Comparison of ENCODE assay signal across 31 cellular contexts in the genomic region with DNA sequence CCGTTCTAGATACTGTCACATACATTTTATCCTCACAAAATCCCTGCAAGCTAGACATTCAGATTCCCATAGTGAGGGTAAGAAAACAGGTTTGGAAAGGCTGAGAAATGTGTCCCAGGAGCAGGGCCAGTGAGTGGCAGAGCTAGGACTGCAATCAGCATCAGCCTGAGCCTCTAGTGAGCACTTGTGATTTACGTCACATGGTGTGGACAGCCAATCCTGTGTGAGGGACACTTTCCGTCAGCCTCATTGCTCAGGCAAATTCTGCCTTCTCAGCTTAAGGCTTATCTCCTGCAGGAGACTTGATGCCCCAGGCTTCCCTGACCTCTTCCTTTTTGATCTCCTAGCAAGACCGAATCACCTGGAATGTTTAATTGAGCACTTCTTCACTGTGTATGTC.
"Had no signal": no experiment of that assay in that cellular context is flagged by ENCODE, and none has a peak within 500 bp of the region (broad histone marks: within the 10 kb centered on the region; RNA-seq: fewer than 3 reads in every experiment).

No MANE protein-coding gene starts in this region.

- H3K9me3 ChIP-seq: ascending aorta, pancreas, prostate gland, uterus had no signal

- H3K36me3 Mint-ChIP-seq: activated naive CD4-positive, alpha-beta T cell treated with anti-CD3 and anti-CD28 coated beads, Interleukin-2, amount 10 ng/mL, durations not matched to agents 7 days and 5 days; activated naive CD8-positive, alpha-beta T cell treated with anti-CD3 and anti-CD28 coated beads, Interleukin-2, amount 10 ng/mL, durations not matched to agents 7 days and 5 days; brain; mesothelial cell of epicardium; naive B cell; stimulated activated effector memory CD8-positive, alpha-beta T cell treated with anti-CD3 and anti-CD28 coated beads, Interleukin-12 subunit alpha, Interleukin-12 subunit beta, amount 100 ng/mL, for 72 hours; type B pancreatic cell had no signal

- H3K36me3 ChIP-seq: ascending aorta, pancreas, prostate gland, uterus had no signal

- H3K27me3 Mint-ChIP-seq: activated naive CD4-positive, alpha-beta T cell treated with anti-CD3 and anti-CD28 coated beads, Interleukin-2, amount 10 ng/mL, durations not matched to agents 7 days and 5 days; activated naive CD8-positive, alpha-beta T cell treated with anti-CD3 and anti-CD28 coated beads, Interleukin-2, amount 10 ng/mL, durations not matched to agents 7 days and 5 days; activated T-cell treated with anti-CD3 and anti-CD28 coated beads, Interleukin-2, amount 50 U/mL, for 24 hours; stimulated activated naive CD8-positive, alpha-beta T cell treated with anti-CD3 and anti-CD28 coated beads, Interleukin-15, amount 100 ng/mL, for 72 hours; type B pancreatic cell had no signal

- H3K27me3 ChIP-seq: ascending aorta, pancreas, uterus had no signal

- DNase-seq: activated CD4-positive, alpha-beta T cell treated with anti-CD3 and anti-CD28 coated beads for 48 hours; activated CD4-positive, alpha-beta T cell treated with anti-CD3 and anti-CD28 coated beads, Interleukin-2, amount 50 U/mL, for 48 hours; activated CD8-positive, alpha-beta memory T cell treated with anti-CD3 and anti-CD28 coated beads, Interleukin-2, amount 50 U/mL, for 4 hours; activated gamma-delta T cell; activated naive CD4-positive, alpha-beta T cell treated with anti-CD3 and anti-CD28 coated beads, Interleukin-2, amount 10 ng/mL, durations not matched to agents 7 days and 5 days; activated naive CD8-positive, alpha-beta T cell treated with anti-CD3 and anti-CD28 coated beads, Interleukin-2, amount 10 ng/mL, durations not matched to agents 7 days and 5 days; activated T-cell treated with anti-CD3 and anti-CD28 coated beads, Interleukin-2, amount 50 U/mL, for 24 hours; dorsolateral prefrontal cortex; effector memory CD4-positive, alpha-beta T cell; left cardiac atrium; mammary epithelial cell; naive B cell; nucleus accumbens; pancreas; stimulated activated CD4-positive, alpha-beta T cell treated with anti-CD3 and anti-CD28 coated beads, Interleukin-12 subunit alpha, Interleukin-12 subunit beta, amount 100 ng/mL, for 4 hours; stimulated activated CD4-positive, alpha-beta T cell treated with anti-CD3 and anti-CD28 coated beads, Interleukin-4, amount 100 ng/mL, for 1 hour; stimulated activated naive CD8-positive, alpha-beta T cell treated with anti-CD3 and anti-CD28 coated beads, Interleukin-15, amount 100 ng/mL, for 72 hours; substantia nigra; uterus had no signal

- FAIRE-seq: frontal cortex, keratinocyte, pancreas had no signal

- H3K4me3 ChIP-seq: ascending aorta, coronary artery, dorsolateral prefrontal cortex, pancreas, prostate gland, skin epidermis, uterus had no signal

- H3K4me1 ChIP-seq: ascending aorta, pancreas, prostate gland, uterus had no signal

- H3K4me3 Mint-ChIP-seq: activated naive CD4-positive, alpha-beta T cell treated with anti-CD3 and anti-CD28 coated beads, Interleukin-2, amount 10 ng/mL, durations not matched to agents 7 days and 5 days; activated naive CD8-positive, alpha-beta T cell treated with anti-CD3 and anti-CD28 coated beads, Interleukin-2, amount 10 ng/mL, durations not matched to agents 7 days and 5 days; activated T-cell treated with anti-CD3 and anti-CD28 coated beads, Interleukin-2, amount 50 U/mL, for 24 hours; brain; mesothelial cell of epicardium; naive B cell; stimulated activated effector memory CD8-positive, alpha-beta T cell treated with anti-CD3 and anti-CD28 coated beads, Interleukin-12 subunit alpha, Interleukin-12 subunit beta, amount 100 ng/mL, for 72 hours; stimulated activated naive CD8-positive, alpha-beta T cell treated with anti-CD3 and anti-CD28 coated beads, Interleukin-15, amount 100 ng/mL, for 72 hours; T-helper 2 cell treated with Interferon-gamma antibody and Interleukin-4, amounts not matched to agents 5 μg/mL and 100 μg/mL, for 36 hours; type B pancreatic cell had no signal

- ATAC-seq: left cardiac atrium; pancreas; sciatic nerve; stimulated activated effector memory CD8-positive, alpha-beta T cell treated with anti-CD3 and anti-CD28 coated beads, Interleukin-12 subunit alpha, Interleukin-12 subunit beta, amount 100 ng/mL, for 72 hours; stimulated activated naive CD8-positive, alpha-beta T cell treated with anti-CD3 and anti-CD28 coated beads, Interleukin-15, amount 100 ng/mL, for 72 hours had no signal

- H3K9me3 Mint-ChIP-seq: activated naive CD4-positive, alpha-beta T cell treated with anti-CD3 and anti-CD28 coated beads, Interleukin-2, amount 10 ng/mL, durations not matched to agents 7 days and 5 days; activated naive CD8-positive, alpha-beta T cell treated with anti-CD3 and anti-CD28 coated beads, Interleukin-2, amount 10 ng/mL, durations not matched to agents 7 days and 5 days; activated T-cell treated with anti-CD3 and anti-CD28 coated beads, Interleukin-2, amount 50 U/mL, for 24 hours; mesothelial cell of epicardium; stimulated activated effector memory CD8-positive, alpha-beta T cell treated with anti-CD3 and anti-CD28 coated beads, Interleukin-12 subunit alpha, Interleukin-12 subunit beta, amount 100 ng/mL, for 72 hours; stimulated activated naive CD8-positive, alpha-beta T cell treated with anti-CD3 and anti-CD28 coated beads, Interleukin-15, amount 100 ng/mL, for 72 hours; T-helper 2 cell treated with Interferon-gamma antibody and Interleukin-4, amounts not matched to agents 5 μg/mL and 100 μg/mL, for 36 hours had no signal

- H3K4me1 Mint-ChIP-seq: brain, mesothelial cell of epicardium, naive B cell had no signal

- H3K27ac Mint-ChIP-seq: activated naive CD4-positive, alpha-beta T cell treated with anti-CD3 and anti-CD28 coated beads, Interleukin-2, amount 10 ng/mL, durations not matched to agents 7 days and 5 days; activated naive CD8-positive, alpha-beta T cell treated with anti-CD3 and anti-CD28 coated beads, Interleukin-2, amount 10 ng/mL, durations not matched to agents 7 days and 5 days; activated T-cell treated with anti-CD3 and anti-CD28 coated beads, Interleukin-2, amount 50 U/mL, for 24 hours; brain; mesothelial cell of epicardium; stimulated activated effector memory CD8-positive, alpha-beta T cell treated with anti-CD3 and anti-CD28 coated beads, Interleukin-12 subunit alpha, Interleukin-12 subunit beta, amount 100 ng/mL, for 72 hours; stimulated activated naive CD8-positive, alpha-beta T cell treated with anti-CD3 and anti-CD28 coated beads, Interleukin-15, amount 100 ng/mL, for 72 hours; T-helper 2 cell treated with Interferon-gamma antibody and Interleukin-4, amounts not matched to agents 5 μg/mL and 100 μg/mL, for 36 hours; type B pancreatic cell had no signal

- H3K27ac ChIP-seq: ascending aorta, coronary artery, dorsolateral prefrontal cortex, pancreas, prostate gland, skin epidermis, uterus had no signal
